In the genomic region with DNA sequence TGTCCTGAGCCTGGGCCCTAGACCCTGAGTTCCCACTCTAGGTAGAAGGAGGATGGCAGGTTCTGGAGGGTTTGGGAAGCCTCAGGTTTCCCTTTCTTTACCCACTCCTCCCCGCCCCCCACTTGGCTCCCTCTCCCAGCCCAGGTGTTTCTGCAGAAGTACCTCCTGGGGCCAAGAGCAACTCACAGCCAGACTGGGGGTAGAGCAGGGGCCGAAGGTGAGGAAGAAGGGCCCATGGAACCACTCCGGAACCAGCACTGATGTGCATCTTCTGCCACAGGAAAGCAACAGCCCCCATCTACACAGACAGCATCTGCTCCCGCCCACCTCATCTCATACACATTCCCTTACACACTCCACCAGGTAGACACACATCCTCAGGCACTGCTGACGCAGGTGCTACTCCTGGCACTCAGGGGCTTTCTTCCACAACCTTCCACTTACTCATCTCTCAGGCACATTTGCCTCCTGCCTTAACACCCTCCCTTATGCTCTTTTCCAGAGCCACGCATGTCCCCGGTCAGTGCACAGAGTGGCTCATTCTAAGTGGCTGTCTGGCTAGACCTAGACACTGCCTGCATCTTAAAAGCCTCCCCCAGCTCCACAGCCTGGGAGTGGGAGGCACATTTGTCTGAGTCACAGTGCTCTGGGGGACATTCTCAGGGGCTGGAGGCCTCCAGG, we compare ENCODE assay signal across 14 cellular contexts. TPM values are rescaled to one million over a fixed set of nuclear protein-coding genes. Genes with fewer than 3 reads are reported as not detected.
A peak's percentile ranks its signal among the peaks of the same experiment; 100 is the strongest.
DNase-seq lines count a peak whose midpoint lies in the region; ATAC-seq, FAIRE-seq and TF ChIP-seq lines count a peak whose summit lies in the region.
"Had no signal": no experiment of that assay in that cellular context is flagged by ENCODE, and none has a peak within 500 bp of the region (broad histone marks: within the 10 kb centered on the region; RNA-seq: fewer than 3 reads in every experiment).

No MANE protein-coding gene starts in this region.

- H3K27ac ChIP-seq in DND-41 (ENCODE audit: low read length), result peak overlapping the region; percentile 85
- H3K27ac ChIP-seq in RWPE1, result peak overlapping the region; percentile 97
- no peak overlapping the region for H3K27ac ChIP-seq in H1 (ENCODE audit: low read depth, low read length)
- H3K27ac ChIP-seq: adrenal gland, KMS-11, right lobe of liver had no signal

- H3K9ac ChIP-seq in DND-41 (ENCODE audit: low read depth, low read length), result peak overlapping the region; percentile 78
- H3K9ac ChIP-seq in H1 (replicated peaks in 1 of 4; ENCODE audit: extremely low read depth in 1 of 4, low read depth in 3 of 4, low read length in 3 of 4), result no peak overlapping the region
- H3K9ac ChIP-seq: KMS-11 had no signal

- TF ChIP-seq POLR2A in H1 (IDR thresholded peaks at IDR 0.05; ENCODE audit: control extremely low read depth in 1 of 2, low read depth in 2 of 2, low read length in 2 of 2), result no peak

- peak overlapping the region; percentile 39; the same call in 1 of the 2 replicates for H2BK12ac ChIP-seq in H1 (ENCODE audit: low read depth, low read length)

- H3K23me2 ChIP-seq in H1 (ENCODE audit: low read depth, low read length), result peaks cover 10% of the 10 kb centered on the region; the same call in 1 of the 2 replicates

- peaks cover 48% of the 10 kb centered on the region for H3K4me1 ChIP-seq in DND-41 (ENCODE audit: insufficient read depth, low read length)
- peaks cover 0 to 12% (median 4%) of the 10 kb centered on the region in 4 experiments; a peak in 4 of 7 replicates for H3K4me1 ChIP-seq in H1 (replicated peaks in 1 of 4; ENCODE audit: control insufficient read depth in 3 of 4, insufficient read depth in 4 of 4, low read length in 3 of 4)

- H4K8ac ChIP-seq in H1 (ENCODE audit: extremely low read depth, insufficient read depth, low read length), result no peak overlapping the region

- H3K4me2 ChIP-seq in DND-41 (ENCODE audit: insufficient read depth, low read length) (peak overlapping the region; percentile 94), H1 (ENCODE audit: insufficient read depth in 1 of 2, low read depth in 2 of 2, low read length in 2 of 2) (peak overlapping the region in 1 of 2 experiments; percentile 88; a peak in 1 of 4 replicates)
- H3K4me2 ChIP-seq: KMS-11 had no signal

- H4K5ac ChIP-seq in H1 (ENCODE audit: insufficient read length, low read depth, low read length), result no peak overlapping the region

- H3K9me3 ChIP-seq in DND-41 (ENCODE audit: insufficient read depth, low read length, severe bottlenecking) (no peaks in the 10 kb centered on the region), H1 (ENCODE audit: insufficient read depth in 2 of 2, low read depth in 1 of 2, low read length in 1 of 2) (no peaks in the 10 kb centered on the region)
- H3K9me3 ChIP-seq: adrenal gland, right lobe of liver had no signal

- H4K91ac ChIP-seq in H1 (replicated peaks; ENCODE audit: insufficient read length, low read length), result no peak overlapping the region

- peak overlapping the region; percentile 46; the same call in 1 of the 2 replicates for H2BK15ac ChIP-seq in H1 (ENCODE audit: low read length)

- H3K4me3 ChIP-seq in DND-41 (ENCODE audit: low read depth in 1 of 2, low read length in 2 of 2) (peak overlapping the region; percentile 64 to 81; a peak in 3 of 4 replicates), H1 (ENCODE audit: extremely low read depth in 1 of 4, insufficient read depth in 2 of 4, low read depth in 3 of 4, low read length in 4 of 4) (no peak overlapping the region)
- H3K4me3 ChIP-seq: adrenal gland had no signal

- POLR2A ChIA-PET in RWPE1 (lab: Yijun Ruan, JAX; ENCODE audit: low non-redundant PET) (no interaction called here), H1 (lab: Charles Lee; ENCODE audit: partially characterized antibody) (interaction anchor here (1.1 kb wide), 1 partner anchor 16 kb away, joined by 4 read pairs; no protein-coding TSS in a partner anchor)

- WGBS in H1 (ENCODE audit: extremely low coverage in 1 of 2, insufficient coverage in 1 of 2, insufficient read length in 1 of 2, insufficient replicate concordance in 2 of 2, low coverage in 1 of 2, low lambda C conversion rate in 2 of 2, missing lambda C conversion rate in 1 of 2), 2 experiments, result 77% methylated on average over 6 of the region's 7 CpGs; no CpG with 5 or more reads in 1 of the 2 experiments

- no peak overlapping the region for H2AFZ ChIP-seq in DND-41 (ENCODE audit: low read depth, low read length)
- H2AFZ ChIP-seq in H1 (ENCODE audit: low read length), result no peak overlapping the region

- DNase-seq in DND-41, result no peak
- no peak for DNase-seq in RWPE1 (ENCODE audit: low spot score)
- DNase-seq in H1 (ENCODE audit: low read depth in 1 of 2, low spot score in 2 of 2), result no peak
- peak; percentile 68 for DNase-seq in putamen (ENCODE audit: low spot score)
- DNase-seq in NCI-H1930 (lab: John Stamatoyannopoulos, UW), result no peak
- DNase-seq in NCI-H2107 (lab: John Stamatoyannopoulos, UW), result no peak
- DNase-seq in DMS 273 (lab: John Stamatoyannopoulos, UW; ENCODE audit: unreplicated experiment), result no peak
- DNase-seq: Calu3, kidney glomerular epithelial cell, NCI-H2029 treated with DMSO at 0.1 percent for 48 hours had no signal

- peaks cover 67% of the 10 kb centered on the region for H3K79me2 ChIP-seq in DND-41 (ENCODE audit: insufficient read depth, low read length)
- no peaks in the 10 kb centered on the region for H3K79me2 ChIP-seq in H1 (ENCODE audit: control insufficient read depth in 1 of 2, insufficient read depth in 2 of 2, low read length in 2 of 2)

- no peak for ATAC-seq in DND-41 (ENCODE audit: insufficient read depth, low read depth)
- ATAC-seq: activated CD4-positive, CD25-positive, alpha-beta regulatory T cell treated with anti-CD3 and anti-CD28 coated beads, Interleukin-2, amount 50 U/mL, for 24 hours had no signal

- no peak for TF ChIP-seq RAD21 in H1 (IDR thresholded peaks at IDR 0.05 in 1 of 2, conservative IDR thresholded peaks at IDR 0.05 in 1 of 2; ENCODE audit: low read depth in 2 of 2, low read length in 2 of 2)

- no peaks in the 10 kb centered on the region for H3K79me1 ChIP-seq in H1 (ENCODE audit: low read depth, low read length)

- CTCF ChIA-PET in RWPE1 (lab: Yijun Ruan, JAX) (interaction anchor here (3.1 kb wide), 1 partner anchor 9 kb away, joined by 13 read pairs; no protein-coding TSS in a partner anchor), H1 (lab: Charles Lee; ENCODE audit: partially characterized antibody) (interaction anchor here (1.1 to 10.2 kb wide), 10 partner anchors 10 to 248 kb away, joined by 3 to 107 read pairs (median 7); partner anchors contain the start of gene TRPV5)

- FAIRE-seq in H1 (lab: Jason Lieb, UNC), result no peak

- no peak overlapping the region for H2BK120ac ChIP-seq in H1 (replicated peaks; ENCODE audit: low read depth, low read length)

- no peak overlapping the region for H3K14ac ChIP-seq in H1 (ENCODE audit: insufficient read length)

- H3K27me3 ChIP-seq in DND-41 (ENCODE audit: insufficient read depth, low read length, poor library complexity), result no peaks in the 10 kb centered on the region
- H3K27me3 ChIP-seq in H1 (replicated peaks in 1 of 4; ENCODE audit: control insufficient read depth in 3 of 4, extremely low read depth in 1 of 4, insufficient read depth in 3 of 4, low read length in 3 of 4), result peaks cover 0 to 12% (median 6%) of the 10 kb centered on the region in 4 experiments; a peak in 4 of 7 replicates
- H3K27me3 ChIP-seq: adrenal gland, right lobe of liver had no signal

- H3K4ac ChIP-seq in H1 (replicated peaks; ENCODE audit: insufficient read length, low read depth, low read length), result no peak overlapping the region

- no peak overlapping the region for H2BK5ac ChIP-seq in H1 (ENCODE audit: low read depth, low read length)

- H3K18ac ChIP-seq in H1 (ENCODE audit: extremely low read depth, low read length), result no peak overlapping the region

- H3K56ac ChIP-seq in H1 (replicated peaks; ENCODE audit: insufficient read length, low read depth, low read length), result no peak overlapping the region

- peaks cover 52% of the 10 kb centered on the region for H3K36me3 ChIP-seq in DND-41 (ENCODE audit: insufficient read depth, low read length)
- H3K36me3 ChIP-seq in H1 (ENCODE audit: control insufficient read depth in 2 of 4, insufficient read depth in 4 of 4, low read length in 3 of 4), result no peaks in the 10 kb centered on the region
- H3K36me3 ChIP-seq: adrenal gland, right lobe of liver had no signal

- no peak overlapping the region for H2AK5ac ChIP-seq in H1 (ENCODE audit: low read depth, low read length)

- TF ChIP-seq CTCF in DND-41 (IDR thresholded peaks at IDR 0.05; ENCODE audit: borderline replicate concordance, extremely low read depth, low read length, poor library complexity, severe bottlenecking), result no peak
- no peak for TF ChIP-seq CTCF in RWPE1 (conservative IDR thresholded peaks at IDR 0.05; ENCODE audit: low read depth)
- TF ChIP-seq CTCF in H1 (IDR thresholded peaks at IDR 0.05; ENCODE audit: control extremely low read depth in 1 of 3, insufficient read depth in 1 of 3, low read depth in 1 of 3, low read length in 3 of 3), result no peak

- H4K20me1 ChIP-seq in DND-41 (ENCODE audit: insufficient read depth, low read length) (peaks cover 27% of the 10 kb centered on the region), H1 (replicated peaks in 1 of 2; ENCODE audit: control insufficient read depth in 1 of 2, insufficient read depth in 2 of 2, low read length in 2 of 2) (peaks cover 0 to 3% of the 10 kb centered on the region in 2 experiments)

- no peak overlapping the region for H3K23ac ChIP-seq in H1 (ENCODE audit: insufficient read length)

- no peak overlapping the region for H2BK20ac ChIP-seq in H1 (ENCODE audit: low read length)

- TF ChIP-seq EP300 in H1 (IDR thresholded peaks at IDR 0.05; ENCODE audit: borderline replicate concordance in 1 of 2, low read depth in 2 of 2, low read length in 2 of 2), result no peak

RNA-seq across cellular contexts. Expression of gene EPHB6, which starts 1.8 kb away (rescaled TPM):
- total RNA-seq in H1 (2021; fragmentation: NEBNext Ultra II Directional; extraction: Animal tissue kit (Norgen Biotek cat#: 25700)), result 19.7 TPM in 2 replicates
- 19.7 and 27.3 TPM in 2 replicates for polyA plus RNA-seq in H1 (2011; rRNA removed)
- polyA plus RNA-seq in H1 (2011; cell fraction: cytosol; rRNA removed), result 19.9 TPM
- 78.8 TPM for polyA plus RNA-seq in H1 (2011; cell fraction: nucleus; rRNA removed)
- polyA plus RNA-seq in H1 (2012, experiment 1 of 2), result 9.1 to 24.6 TPM (median 19.3 TPM) in 4 replicates
- 11.1 TPM for polyA plus RNA-seq in H1 (2012, experiment 2 of 2)
- polyA plus RNA-seq in H1 (2013, experiment 1 of 2), result 12.7 TPM
- 13.6 TPM for polyA plus RNA-seq in H1 (2013, experiment 2 of 2)
- polyA minus RNA-seq in H1 (2011; rRNA and poly(A)+ RNA removed), result 10.9 and 16.7 TPM in 2 replicates
- 16.1 TPM for polyA minus RNA-seq in H1 (2011; cell fraction: cytosol; rRNA and poly(A)+ RNA removed)
- polyA minus RNA-seq in H1 (2011; cell fraction: nucleus; rRNA and poly(A)+ RNA removed), result 17.5 TPM

RNA-seq across cellular contexts. Expression of gene TRPV6, which starts 28.8 kb away (rescaled TPM):
- 0.48 and 0.52 TPM in 2 replicates for total RNA-seq in H1 (2021; fragmentation: NEBNext Ultra II Directional; extraction: Animal tissue kit (Norgen Biotek cat#: 25700))
- polyA plus RNA-seq in H1 (2011; rRNA removed), result 1.1 and 2.1 TPM in 2 replicates
- 1.2 TPM for polyA plus RNA-seq in H1 (2011; cell fraction: cytosol; rRNA removed)
- polyA plus RNA-seq in H1 (2011; cell fraction: nucleus; rRNA removed), result 5.5 TPM
- polyA plus RNA-seq in H1 (2012, experiment 1 of 2), result 0.60 to 1.1 TPM (median 0.98 TPM) in 4 replicates
- polyA plus RNA-seq in H1 (2012, experiment 2 of 2), result 0.34 TPM
- 0.67 TPM for polyA plus RNA-seq in H1 (2013, experiment 1 of 2)
- 0.31 TPM for polyA plus RNA-seq in H1 (2013, experiment 2 of 2)
- 1.7 and 1.9 TPM in 2 replicates for polyA minus RNA-seq in H1 (2011; rRNA and poly(A)+ RNA removed)
- not detected for polyA minus RNA-seq in H1 (2011; cell fraction: cytosol; rRNA and poly(A)+ RNA removed)
- 3.5 TPM for polyA minus RNA-seq in H1 (2011; cell fraction: nucleus; rRNA and poly(A)+ RNA removed)

Comparison
In these comparisons a context has a peak if more than half of its experiments do, and no peak if none do; other contexts are left out.
1. H3K4me3 ChIP-seq: peak in DND-41 (2 of 2); none in H1 (0 of 4).